ENCODE assay signal across 8 cellular contexts in genomic region chr17:64496348-64496785, GRCh38. TPM values are rescaled to one million over a fixed set of nuclear protein-coding genes. Genes with fewer than 3 reads are reported as not detected.
DNase-seq lines count a peak whose midpoint lies in the region; TF ChIP-seq lines count a peak whose summit lies in the region.

No MANE protein-coding gene starts in this region.

- H3K27ac ChIP-seq in mammary epithelial cell (ENCODE audit: insufficient read depth, low read depth, low read length): peak overlapping the region; percentile 71

- H3K79me2 ChIP-seq in mammary epithelial cell (ENCODE audit: insufficient read depth, low read length): peaks cover 61% of the 10 kb centered on the region

- intact Hi-C loops in mammary epithelial cell (cut with micrococcal nuclease): loop anchor here (2.0 kb wide), 1 partner anchor 76 kb away; no protein-coding TSS in a partner anchor

- DNase-seq in CD1c-positive myeloid dendritic cell (ENCODE audit: extremely low spot score): peak; percentile 68
- DNase-seq in HT-29 (ENCODE audit: low spot score): peak; percentile 38
- no peak for DNase-seq in mammary epithelial cell
- DNase-seq in AG08395 (ENCODE audit: low spot score): no peak
- no peak for DNase-seq in G401 (ENCODE audit: low spot score)
- no peak for DNase-seq in activated CD4-positive, CD25-positive, alpha-beta regulatory T cell (lab: John Stamatoyannopoulos, UW)
- no peak for DNase-seq in activated CD4-positive, alpha-beta T cell treated with anti-CD3 and anti-CD28 coated beads for 48 hours

- H3K9me3 ChIP-seq in mammary epithelial cell (replicated peaks; ENCODE audit: insufficient read depth, low read length) (no peaks in the 10 kb centered on the region), mononuclear cell (ENCODE audit: low read depth, low read length) (no peaks in the 10 kb centered on the region)

- peak overlapping the region; percentile 86 for H2AFZ ChIP-seq in mammary epithelial cell (ENCODE audit: low read depth, low read length)

- BruUV-seq in mammary epithelial cell (replicated peaks; lab: Mats Ljungman, UMichigan): no TSS peak

- H3K4me3 ChIP-seq in mammary epithelial cell (replicated peaks in 1 of 3; ENCODE audit: insufficient read depth in 1 of 3, low read depth in 2 of 3, low read length in 3 of 3): peak overlapping the region; percentile 48 to 77 (median 70)
- peak overlapping the region; percentile 74 for H3K4me3 ChIP-seq in mononuclear cell (ENCODE audit: low read length)

- no peaks in the 10 kb centered on the region for H3K27me3 ChIP-seq in mammary epithelial cell (ENCODE audit: insufficient read depth, low read length)
- H3K27me3 ChIP-seq in mononuclear cell (ENCODE audit: insufficient read depth, low read length): no peaks in the 10 kb centered on the region

- H3K4me2 ChIP-seq in mammary epithelial cell (ENCODE audit: insufficient read depth, low read depth, low read length): peak overlapping the region; percentile 80

- peaks cover 4% of the 10 kb centered on the region for H4K20me1 ChIP-seq in mammary epithelial cell (ENCODE audit: insufficient read depth, low read length)

- dilution Hi-C loops in mammary epithelial cell (cut with HindIII; ENCODE audit: low sequenced_read_pairs): loop anchor here (10.0 kb wide), 1 partner anchor 192 kb away; no protein-coding TSS in a partner anchor

- H3K36me3 ChIP-seq in mammary epithelial cell (ENCODE audit: insufficient read depth, low read length): peaks cover 33% of the 10 kb centered on the region

- CTCF ChIA-PET in mammary epithelial cell (lab: Charles Lee; ENCODE audit: low non-redundant PET): interaction anchor here (0.5 kb wide), 1 partner anchor 178 kb away, joined by 5 read pairs; no protein-coding TSS in a partner anchor

- H3K9ac ChIP-seq in mammary epithelial cell (ENCODE audit: insufficient read depth, low read length): peak overlapping the region; percentile 57

- in situ Hi-C loops in mammary epithelial cell (cut with MboI; ENCODE audit: low sequenced_read_pairs in 2 of 2): loop anchor here in 1 of 2 donors (10.0 kb wide), 1 partner anchor 192 kb away; no protein-coding TSS in a partner anchor
- in situ Hi-C loops in G401 (cut with HindIII; ENCODE audit: low sequenced_read_pairs): no loop called here

- WGBS in mammary epithelial cell (ENCODE audit: low coverage, missing lambda C conversion rate): 7% methylated on average over 16 of the region's 20 CpGs

- peaks cover 46% of the 10 kb centered on the region for H3K4me1 ChIP-seq in mammary epithelial cell (ENCODE audit: insufficient read depth, low read length)
- H3K4me1 ChIP-seq in mononuclear cell (ENCODE audit: insufficient read depth, low read length): peaks cover 50% of the 10 kb centered on the region

- TF ChIP-seq CTCF in mammary epithelial cell (conservative IDR thresholded peaks at IDR 0.05 in 1 of 2, IDR thresholded peaks at IDR 0.05 in 1 of 2; ENCODE audit: extremely low read depth in 1 of 2, insufficient read depth in 1 of 2, low read depth in 1 of 2, low read length in 2 of 2): no peak

RNA-seq across cellular contexts. Expression of gene POLG2, which starts 0.5 kb away (rescaled TPM):
- 5.1 and 6.5 TPM in 2 replicates for total RNA-seq in HT-29 (2014; rRNA removed; shearing (Covaris generic))
- total RNA-seq in mammary epithelial cell (10 to 100 TPM in 1 of 2 donors, 1 to 10 TPM in 1; 3.8 to 17.7 TPM), mononuclear cell (17.2 TPM)
- 5.1 TPM for polyA plus RNA-seq in mammary epithelial cell
- 3.4 TPM for polyA minus RNA-seq in mammary epithelial cell
- 7.3 and 18.5 TPM in 2 replicates for total RNA-seq in G401 (2014; rRNA removed; shearing (Covaris generic))

RNA-seq across cellular contexts. Expression of gene DDX5, which starts 9.7 kb away (rescaled TPM):
- total RNA-seq in HT-29 (2014; rRNA removed; shearing (Covaris generic)): 206 and 222 TPM in 2 replicates
- 100 to 1,000 TPM; 365 to 726 TPM for total RNA-seq in mammary epithelial cell
- 459 TPM for polyA plus RNA-seq in mammary epithelial cell
- polyA minus RNA-seq in mammary epithelial cell: 589 TPM
- 1,862 TPM for total RNA-seq in mononuclear cell
- 397 and 498 TPM in 2 replicates for total RNA-seq in G401 (2014; rRNA removed; shearing (Covaris generic))

RNA-seq across cellular contexts. Expression of gene CEP95, which starts 10.4 kb away (rescaled TPM):
- 32.0 and 35.2 TPM in 2 replicates for total RNA-seq in HT-29 (2014; rRNA removed; shearing (Covaris generic))
- total RNA-seq in mammary epithelial cell (10 to 100 TPM; 18.7 to 36.5 TPM), mononuclear cell (194 TPM)
- 14.6 TPM for polyA plus RNA-seq in mammary epithelial cell
- polyA minus RNA-seq in mammary epithelial cell: 19.4 TPM
- 17.5 and 22.0 TPM in 2 replicates for total RNA-seq in G401 (2014; rRNA removed; shearing (Covaris generic))

RNA-seq across cellular contexts. Expression of gene MILR1, which starts 47.5 kb away (rescaled TPM):
- total RNA-seq in HT-29 (2014; rRNA removed; shearing (Covaris generic)): 0.71 and 2.5 TPM in 2 replicates
- total RNA-seq in mammary epithelial cell (under 1 TPM in 1 of 2 donors, not detected in 1; 0.33 TPM), mononuclear cell (29.4 TPM)
- polyA plus RNA-seq in mammary epithelial cell: 2.5 TPM
- polyA minus RNA-seq in mammary epithelial cell: not detected
- total RNA-seq in G401 (2014; rRNA removed; shearing (Covaris generic)): not detected in 2 replicates

Comparison
In these comparisons a context has a peak if more than half of its experiments do, and no peak if none do; other contexts are left out.
1. DNase-seq: peak in CD1c-positive myeloid dendritic cell (single experiment) and HT-29 (single experiment); none in mammary epithelial cell (single experiment), AG08395 (single experiment), G401 (single experiment), activated CD4-positive, CD25-positive, alpha-beta regulatory T cell (0 of 4) and activated CD4-positive, alpha-beta T cell treated with anti-CD3 and anti-CD28 coated beads for 48 hours (single experiment).